In genomic region chr1:85938829-85939228, GRCh38 we compare ENCODE assay signal across 29 cellular contexts.
"Had no signal": no experiment of that assay in that cellular context is flagged by ENCODE, and none has a peak within 500 bp of the region (broad histone marks: within the 10 kb centered on the region; RNA-seq: fewer than 3 reads in every experiment).

No MANE protein-coding gene starts in this region.

- H3K4me3 ChIP-seq: colonic mucosa, coronary artery, dorsolateral prefrontal cortex, esophagus muscularis mucosa, esophagus squamous epithelium, gastrocnemius medialis, gastroesophageal sphincter, heart left ventricle, heart right ventricle had no signal

- H3K27ac Mint-ChIP-seq: dendritic cell treated with granulocyte-macrophage colony-stimulating factor and Interleukin-4, amounts not matched to agents 40 ng/mL and 50 ng/mL, for 4 days; effector memory CD8-positive, alpha-beta T cell; endodermal cell had no signal

- H3K27me3 ChIP-seq: colonic mucosa, dorsolateral prefrontal cortex, esophagus muscularis mucosa, esophagus squamous epithelium, gastrocnemius medialis, gastroesophageal sphincter, heart left ventricle, heart right ventricle had no signal

- H3K9me3 Mint-ChIP-seq: dendritic cell treated with granulocyte-macrophage colony-stimulating factor and Interleukin-4, amounts not matched to agents 40 ng/mL and 50 ng/mL, for 4 days; endodermal cell had no signal

- H3K4me3 Mint-ChIP-seq: dendritic cell treated with granulocyte-macrophage colony-stimulating factor and Interleukin-4, amounts not matched to agents 40 ng/mL and 50 ng/mL, for 4 days; effector memory CD8-positive, alpha-beta T cell; endodermal cell had no signal

- H3K27me3 Mint-ChIP-seq: dendritic cell treated with granulocyte-macrophage colony-stimulating factor and Interleukin-4, amounts not matched to agents 40 ng/mL and 50 ng/mL, for 4 days; effector memory CD8-positive, alpha-beta T cell had no signal

- FAIRE-seq: colon, endometrium, endothelial cell of umbilical vein, frontal cortex had no signal

- H3K9me3 ChIP-seq: colonic mucosa, esophagus muscularis mucosa, esophagus squamous epithelium, gastrocnemius medialis, gastroesophageal sphincter, heart left ventricle, heart right ventricle had no signal

- H3K27ac ChIP-seq: colonic mucosa, coronary artery, dorsolateral prefrontal cortex, epithelial cell of prostate, esophagus muscularis mucosa, esophagus squamous epithelium, foreskin keratinocyte, gastrocnemius medialis, gastroesophageal sphincter, heart left ventricle, heart right ventricle had no signal

- H3K4me1 ChIP-seq: colonic mucosa, esophagus squamous epithelium, foreskin keratinocyte, gastrocnemius medialis, heart right ventricle had no signal

- H3K4me1 Mint-ChIP-seq: endodermal cell had no signal

- DNase-seq: colonic mucosa; cortex of kidney; dermis blood vessel endothelial cell; dorsolateral prefrontal cortex; effector CD4-positive, alpha-beta T cell; effector CD8-positive, alpha-beta T cell; effector memory CD4-positive, alpha-beta T cell; effector memory CD8-positive, alpha-beta T cell; endodermal cell; erythroblast; esophagus squamous epithelium; foreskin fibroblast; foreskin keratinocyte; foreskin melanocyte; gastrocnemius medialis; glutamatergic neuron; head of caudate nucleus; heart left ventricle; heart right ventricle had no signal

- ATAC-seq: effector memory CD8-positive, alpha-beta T cell; esophagus mucosa; foreskin keratinocyte; gastrocnemius medialis; gastroesophageal sphincter; heart left ventricle; heart right ventricle had no signal

- H3K36me3 ChIP-seq: colonic mucosa, esophagus muscularis mucosa, esophagus squamous epithelium, gastrocnemius medialis, gastroesophageal sphincter, heart left ventricle, heart right ventricle had no signal
